Comparison of ENCODE assay signal across 1 cellular context in the genomic region with DNA sequence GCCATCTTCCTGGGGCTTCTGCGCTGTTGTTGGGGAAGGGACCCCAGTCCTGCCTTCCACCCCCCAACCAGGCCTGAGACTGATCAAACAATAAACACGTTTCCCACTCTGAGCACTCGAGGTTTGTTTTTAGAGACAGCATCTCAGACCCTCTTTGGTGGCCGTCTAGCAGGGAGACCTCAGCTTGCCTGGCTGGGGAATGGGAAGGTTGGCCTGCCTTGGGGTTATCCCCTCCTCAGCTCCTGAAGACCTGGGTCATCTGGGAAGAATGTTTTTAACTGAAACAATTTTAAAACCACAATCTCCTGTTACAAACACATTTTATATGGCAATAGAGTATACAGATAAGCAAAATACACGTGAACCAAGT.
TF ChIP-seq lines count a peak whose summit lies in the region.

No MANE protein-coding gene starts in this region.

TF ChIP-seq in HepG2, 621 proteins besides CTCF, POLR2A, EP300 and RAD21:
- TF ChIP-seq CEBPZ (IDR thresholded peaks at IDR 0.05; ENCODE audit: low read length) (no peak), ZNF629 (CRISPR knock-in tag; conservative IDR thresholded peaks at IDR 0.05) (peak; percentile 84), ZC3H13 (CRISPR knock-in tag; IDR thresholded peaks at IDR 0.05) (peak; percentile 70; the same call in 1 of the 2 replicates), ZNF563 (CRISPR knock-in tag; IDR thresholded peaks at IDR 0.05) (no peak), SP4 (CRISPR knock-in tag; IDR thresholded peaks at IDR 0.05) (no peak), DMAP1 (CRISPR knock-in tag; IDR thresholded peaks at IDR 0.05) (no peak), SIX4 (CRISPR knock-in tag; IDR thresholded peaks at IDR 0.05) (no peak), PHF8 (CRISPR knock-in tag; IDR thresholded peaks at IDR 0.05) (no peak)
- TF ChIP-seq, protein P1, sequence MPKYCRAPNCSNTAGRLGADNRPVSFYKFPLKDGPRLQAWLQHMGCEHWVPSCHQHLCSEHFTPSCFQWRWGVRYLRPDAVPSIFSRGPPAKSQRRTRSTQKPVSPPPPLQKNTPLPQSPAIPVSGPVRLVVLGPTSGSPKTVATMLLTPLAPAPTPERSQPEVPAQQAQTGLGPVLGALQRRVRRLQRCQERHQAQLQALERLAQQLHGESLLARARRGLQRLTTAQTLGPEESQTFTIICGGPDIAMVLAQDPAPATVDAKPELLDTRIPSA (CRISPR knock-in tag; IDR thresholded peaks at IDR 0.05; ENCODE audit: borderline replicate concordance), result no peak
